Comparison of ENCODE assay signal across 13 cellular contexts in genomic region chr1:10639301-10640078, GRCh38.
DNase-seq lines count a peak whose midpoint lies in the region; FAIRE-seq lines count a peak whose summit lies in the region.
"Had no signal": no experiment of that assay in that cellular context is flagged by ENCODE, and none has a peak within 500 bp of the region (broad histone marks: within the 10 kb centered on the region; RNA-seq: fewer than 3 reads in every experiment).

No MANE protein-coding gene starts in this region.

- DNase-seq in ELF-1 (ENCODE audit: low read depth, low spot score) (peak; percentile 62), SK-N-MC (ENCODE audit: low read depth, low spot score) (no peak), foreskin melanocyte (peak; percentile 8), trophoblast cell (peak in 1 of 2 donors; percentile 17), HTR-8/SVneo (ENCODE audit: insufficient read length, low spot score) (no peak), NCI-H2029 treated with DMSO at 0.1 percent for 48 hours (lab: John Stamatoyannopoulos, UW) (no peak), NCI-H128 (lab: John Stamatoyannopoulos, UW; ENCODE audit: unreplicated experiment) (no peak), HK-2 (ENCODE audit: unreplicated experiment) (no peak)
- DNase-seq: activated naive CD4-positive, alpha-beta T cell treated with anti-CD3 and anti-CD28 coated beads, Interleukin-2, amount 10 ng/mL, durations not matched to agents 7 days and 5 days; activated T-cell treated with anti-CD3 and anti-CD28 coated beads for 4 hours; effector CD4-positive, alpha-beta T cell; MV-4-11 had no signal

- H3K27me3 ChIP-seq in trophoblast cell (ENCODE audit: insufficient read depth, low read length) = peaks cover 26% of the 10 kb centered on the region

- no peak overlapping the region for H3K18ac ChIP-seq in trophoblast cell (ENCODE audit: low read length)

- H2AFZ ChIP-seq in trophoblast cell (ENCODE audit: insufficient read depth, low read length, poor library complexity) = no peak overlapping the region

- H4K12ac ChIP-seq in trophoblast cell (ENCODE audit: low read depth, low read length) = no peak overlapping the region

- H3K4me1 ChIP-seq in trophoblast cell (ENCODE audit: control insufficient read depth in 1 of 2, insufficient read depth in 2 of 2, low read length in 2 of 2) = peaks cover 0 to 5% of the 10 kb centered on the region in 2 experiments

- H3K9ac ChIP-seq in SK-N-MC (ENCODE audit: insufficient read length) = no peak overlapping the region
- no peak overlapping the region for H3K9ac ChIP-seq in trophoblast cell (ENCODE audit: low read length)

- no peaks in the 10 kb centered on the region for H3K9me3 ChIP-seq in SK-N-MC (ENCODE audit: low read depth, low read length)
- H3K9me3 ChIP-seq in trophoblast cell (ENCODE audit: insufficient read depth, low read depth, low read length) = peaks cover 6% of the 10 kb centered on the region

- no peaks in the 10 kb centered on the region for H3K36me3 ChIP-seq in SK-N-MC (ENCODE audit: insufficient read depth, low read length)
- no peaks in the 10 kb centered on the region for H3K36me3 ChIP-seq in trophoblast cell (ENCODE audit: control insufficient read depth in 1 of 2, insufficient read depth in 2 of 2, low read length in 2 of 2)

- H3K27ac ChIP-seq in SK-N-MC = no peak overlapping the region
- no peak overlapping the region for H3K27ac ChIP-seq in trophoblast cell (ENCODE audit: low read depth, low read length)

- WGBS in trophoblast cell (ENCODE audit: extremely low coverage, insufficient coverage, insufficient read length) = no CpG with 5 or more reads among the region's 79 CpGs

- H4K8ac ChIP-seq in trophoblast cell (ENCODE audit: low read depth, low read length) = no peak overlapping the region

- no peak overlapping the region for H2BK5ac ChIP-seq in trophoblast cell (ENCODE audit: low read depth, low read length, poor library complexity)

- H2BK120ac ChIP-seq in trophoblast cell (ENCODE audit: insufficient read depth, low read length, poor library complexity) = no peak overlapping the region

- H3K4me2 ChIP-seq in trophoblast cell (ENCODE audit: low read length) = peak overlapping the region; percentile 64

- H3K4ac ChIP-seq in trophoblast cell (ENCODE audit: low read depth, low read length) = no peak overlapping the region

- H4K91ac ChIP-seq in trophoblast cell (ENCODE audit: low read depth, low read length) = no peak overlapping the region

- FAIRE-seq in HTR-8/SVneo (lab: Jason Lieb, UNC) = no peak
- FAIRE-seq: TTC549 had no signal

- H3K14ac ChIP-seq in trophoblast cell (ENCODE audit: low read length) = no peak overlapping the region

- H2AK5ac ChIP-seq in trophoblast cell (ENCODE audit: low read length) = no peak overlapping the region

- H3K23ac ChIP-seq in trophoblast cell (ENCODE audit: low read length) = no peak overlapping the region

- H3K4me3 ChIP-seq in SK-N-MC (peak overlapping the region; percentile 51; the same call in 1 of the 2 replicates), trophoblast cell (ENCODE audit: low read depth, low read length) (peak overlapping the region; percentile 1)

- H3K79me1 ChIP-seq in trophoblast cell (ENCODE audit: low read length) = no peaks in the 10 kb centered on the region

- no peak overlapping the region for H2BK12ac ChIP-seq in trophoblast cell (ENCODE audit: low read length)

- no peaks in the 10 kb centered on the region for H3K79me2 ChIP-seq in trophoblast cell (ENCODE audit: control insufficient read depth, insufficient read depth, low read length, poor library complexity)

Comparison
In these comparisons a context has a peak if more than half of its experiments do, and no peak if none do; other contexts are left out.
1. DNase-seq: peak in ELF-1 (single experiment) and foreskin melanocyte (single experiment); none in SK-N-MC (single experiment), HTR-8/SVneo (single experiment), NCI-H2029 treated with DMSO at 0.1 percent for 48 hours (single experiment), NCI-H128 (single experiment) and HK-2 (single experiment).